1 cellular context compared by ENCODE assay signal in genomic region chr11:48062649-48063048, GRCh38.
TF ChIP-seq lines count a peak whose summit lies in the region.

No MANE protein-coding gene starts in this region.

TF ChIP-seq in HCT116, 20 proteins besides CTCF, POLR2A, EP300 and RAD21 (continued from another document):
- TF ChIP-seq MAX (IDR thresholded peaks at IDR 0.05) (no peak), SIN3A (IDR thresholded peaks at IDR 0.05; ENCODE audit: low read depth) (no peak), ZFX (IDR thresholded peaks at IDR 0.05) (no peak), TCF7L2 (IDR thresholded peaks at IDR 0.05; ENCODE audit: borderline replicate concordance, extremely low read depth, insufficient read depth, insufficient read length) (no peak), REST (IDR thresholded peaks at IDR 0.05; ENCODE audit: low read depth) (no peak)
